8 cellular contexts compared by ENCODE assay signal in genomic region chr17:78781339-78782304, GRCh38. TPM values are rescaled to one million over a fixed set of nuclear protein-coding genes. Genes with fewer than 3 reads are reported as not detected.
DNase-seq lines count a peak whose midpoint lies in the region; ATAC-seq and TF ChIP-seq lines count a peak whose summit lies in the region.

A gene with protein sequence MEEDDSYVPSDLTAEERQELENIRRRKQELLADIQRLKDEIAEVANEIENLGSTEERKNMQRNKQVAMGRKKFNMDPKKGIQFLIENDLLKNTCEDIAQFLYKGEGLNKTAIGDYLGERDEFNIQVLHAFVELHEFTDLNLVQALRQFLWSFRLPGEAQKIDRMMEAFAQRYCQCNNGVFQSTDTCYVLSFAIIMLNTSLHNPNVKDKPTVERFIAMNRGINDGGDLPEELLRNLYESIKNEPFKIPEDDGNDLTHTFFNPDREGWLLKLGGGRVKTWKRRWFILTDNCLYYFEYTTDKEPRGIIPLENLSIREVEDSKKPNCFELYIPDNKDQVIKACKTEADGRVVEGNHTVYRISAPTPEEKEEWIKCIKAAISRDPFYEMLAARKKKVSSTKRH (minus strand): TSS chr17:78782273. CDS start chr17:78782223, 50 bp downstream.

- peak within 1 kb of the TSS; percentile 87 for H3K9ac ChIP-seq in adipocyte (ENCODE audit: low read length)

- H3K4me3 ChIP-seq in adipocyte (ENCODE audit: low read length): peak within 1 kb of the TSS; percentile 87
- H3K4me3 ChIP-seq in heart right ventricle: peak within 1 kb of the TSS; percentile 86 to 99 (median 96)

- peak in 6 of 8 donors; percentile 4 to 40 (median 22) for ATAC-seq in heart right ventricle

- WGBS in heart right ventricle, 2 donors: 0 to 1% methylated on average over 74 to 107 of the region's 127 CpGs

- no peak for DNase-seq in G401 (ENCODE audit: low spot score)
- peak; percentile 20 for DNase-seq in HCEC 1CT
- DNase-seq in NCI-H774 (lab: John Stamatoyannopoulos, UW): peak; percentile 35
- DNase-seq in adipocyte (ENCODE audit: low read depth): peak; percentile 76
- DNase-seq in heart right ventricle: peak in 1 of 2 donors; percentile 63
- DNase-seq in posterior cingulate gyrus: peak in 9 of 10 donors; percentile 32 to 93 (median 65)
- no peak for DNase-seq in GM13977 (ENCODE audit: low spot score)
- DNase-seq in medulla oblongata (ENCODE audit: extremely low spot score): no peak

- H3K9me3 ChIP-seq in adipocyte (ENCODE audit: control insufficient read depth, low read length) (no peaks in the 10 kb centered on the region), heart right ventricle (no peaks in the 10 kb centered on the region)

- H3K27ac ChIP-seq in heart right ventricle: peak within 1 kb of the TSS; percentile 87 to 99 (median 96)

- H3K27me3 ChIP-seq in adipocyte (replicated peaks; ENCODE audit: control insufficient read depth, insufficient read depth, low read length) (no peaks in the 10 kb centered on the region), heart right ventricle (no peaks in the 10 kb centered on the region)

- peaks cover 9% of the 10 kb centered on the region for H3K4me1 ChIP-seq in adipocyte (ENCODE audit: control insufficient read depth, insufficient read depth, low read length)
- peaks cover 0 to 60% (median 25%) of the 10 kb centered on the region in 9 donors for H3K4me1 ChIP-seq in heart right ventricle

- H3K36me3 ChIP-seq in adipocyte (ENCODE audit: control insufficient read depth, insufficient read depth, low read length, severe bottlenecking): no peaks in the 10 kb centered on the region
- H3K36me3 ChIP-seq in heart right ventricle: no peaks in the 10 kb centered on the region

- intact Hi-C loops in heart right ventricle (cut with DNase I): loop anchor here in 5 of 10 donors (5.0 kb wide), 3 partner anchors 34 to 64 kb away; no protein-coding TSS in a partner anchor
- intact Hi-C loops in posterior cingulate gyrus (cut with DNase I): loop anchor here (10.0 kb wide), 1 partner anchor 57 kb away; no protein-coding TSS in a partner anchor

- TF ChIP-seq CTCF in heart right ventricle (IDR thresholded peaks at IDR 0.05) (no peak), GM13977 (IDR thresholded peaks at IDR 0.05; ENCODE audit: extremely low read depth, insufficient read depth, missing control alignments) (no peak)

- in situ Hi-C loops in G401 (cut with HindIII; ENCODE audit: low sequenced_read_pairs): no loop called here
- in situ Hi-C loops in GM13977 (cut with MboI; ENCODE audit: low pct_unique_long_range_greater_than_20kb, low sequenced_read_pairs, unreplicated experiment): no loop called here

RNA-seq across cellular contexts. Expression of the gene that starts here (rescaled TPM):
- 21.7 and 28.1 TPM in 2 replicates for total RNA-seq in G401 (2014; rRNA removed; shearing (Covaris generic))
- total RNA-seq in heart right ventricle: 10 to 100 TPM; 23.5 to 46.9 (median 34.8) TPM
- polyA plus RNA-seq in heart right ventricle: 10 to 100 TPM; 22.3 to 31.5 TPM

Comparison
In these comparisons a context has a peak if more than half of its experiments do, and no peak if none do; other contexts are left out.
1. DNase-seq: peak in HCEC 1CT (single experiment), NCI-H774 (single experiment), adipocyte (single experiment) and posterior cingulate gyrus (9 of 10); none in G401 (single experiment), GM13977 (single experiment) and medulla oblongata (single experiment).